Comparison of ENCODE assay signal across 8 cellular contexts in the genomic region with DNA sequence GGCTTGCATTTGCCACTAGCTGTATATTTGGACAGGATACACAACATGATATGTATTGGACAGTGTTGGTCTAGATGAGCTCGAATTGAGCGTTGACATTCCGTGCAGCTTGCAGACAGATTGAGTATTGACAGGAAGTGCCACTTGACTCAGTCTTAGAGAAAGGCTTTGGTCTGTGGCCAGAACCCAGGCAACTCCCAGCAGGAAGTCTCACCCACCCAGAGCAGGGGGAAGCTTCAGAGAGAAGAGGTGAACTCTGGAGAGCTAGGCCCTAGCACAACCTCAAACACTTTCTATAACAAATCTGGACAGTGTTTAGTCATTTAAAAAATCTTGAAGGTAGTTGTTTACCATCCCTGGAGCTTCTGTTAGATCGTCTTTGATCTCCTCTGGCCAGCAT.
DNase-seq lines count a peak whose midpoint lies in the region; ATAC-seq and TF ChIP-seq lines count a peak whose summit lies in the region.

No MANE protein-coding gene starts in this region.

- CTCF ChIA-PET in Caco-2 (lab: Charles Lee) = no interaction called here

- H3K79me2 ChIP-seq in neural progenitor cell (ENCODE audit: low read depth) = no peaks in the 10 kb centered on the region

- H3K9me3 Mint-ChIP-seq in activated T-cell treated with anti-CD3 and anti-CD28 coated beads, Interleukin-2, amount 50 U/mL, for 72 hours = peaks cover 0 to 5% of the 10 kb centered on the region in 2 donors
- H3K9me3 Mint-ChIP-seq in neural progenitor cell (peaks cover 9% of the 10 kb centered on the region), Caco-2 (ENCODE audit: unreplicated experiment) (peaks cover 15% of the 10 kb centered on the region)

- H3K4me3 Mint-ChIP-seq in activated T-cell treated with anti-CD3 and anti-CD28 coated beads, Interleukin-2, amount 50 U/mL, for 72 hours = no peak overlapping the region
- H3K4me3 Mint-ChIP-seq in neural progenitor cell = no peak overlapping the region
- no peak overlapping the region for H3K4me3 Mint-ChIP-seq in Caco-2 (ENCODE audit: unreplicated experiment)

- H3K36me3 ChIP-seq in neural progenitor cell (no peaks in the 10 kb centered on the region), Caco-2 (ENCODE audit: control insufficient read depth, insufficient read depth, low read length) (no peaks in the 10 kb centered on the region)

- H3K9me3 ChIP-seq in neural progenitor cell (ENCODE audit: low read depth) = peaks cover 4% of the 10 kb centered on the region
- no peaks in the 10 kb centered on the region for H3K9me3 ChIP-seq in Caco-2

- peak overlapping the region; percentile 55 for H3K27ac Mint-ChIP-seq in activated T-cell treated with anti-CD3 and anti-CD28 coated beads, Interleukin-2, amount 50 U/mL, for 72 hours
- H3K27ac Mint-ChIP-seq in neural progenitor cell (no peak overlapping the region), Caco-2 (ENCODE audit: unreplicated experiment) (no peak overlapping the region)

- DNase-seq in NCI-H345 treated with DMSO at 0.1 percent for 48 hours (lab: John Stamatoyannopoulos, UW; ENCODE audit: unreplicated experiment) = peak; percentile 55
- DNase-seq in activated T-cell treated with anti-CD3 and anti-CD28 coated beads, Interleukin-2, amount 50 U/mL, for 72 hours = peak; percentile 74 to 80
- no peak for DNase-seq in neural progenitor cell (ENCODE audit: low spot score)
- DNase-seq in Caco-2 = no peak
- DNase-seq in NAMALWA (ENCODE audit: low spot score) = no peak
- no peak for DNase-seq in cerebellum (ENCODE audit: low spot score)

- H3K4me1 Mint-ChIP-seq in activated T-cell treated with anti-CD3 and anti-CD28 coated beads, Interleukin-2, amount 50 U/mL, for 72 hours (ENCODE audit: low read depth) = peaks cover 7% of the 10 kb centered on the region
- peaks cover 2% of the 10 kb centered on the region for H3K4me1 Mint-ChIP-seq in neural progenitor cell
- H3K4me1 Mint-ChIP-seq in Caco-2 (ENCODE audit: low read depth, unreplicated experiment) = peaks cover 13% of the 10 kb centered on the region

- peak overlapping the region; percentile 6 for H2AFZ ChIP-seq in neural progenitor cell (replicated peaks)

- H3K4me2 ChIP-seq in neural progenitor cell = no peak overlapping the region

- ATAC-seq in GM18868 (IDR thresholded peaks at IDR 0.05; ENCODE audit: unreplicated experiment) (peak; percentile 98), HG02870 (IDR thresholded peaks at IDR 0.05; ENCODE audit: unreplicated experiment) (peak; percentile 91)
- peak; percentile 100 for ATAC-seq in activated T-cell treated with anti-CD3 and anti-CD28 coated beads, Interleukin-2, amount 50 U/mL, for 72 hours (replicated peaks in 1 of 2)

- H3K27me3 ChIP-seq in neural progenitor cell = no peaks in the 10 kb centered on the region
- H3K27me3 ChIP-seq in Caco-2 (replicated peaks; ENCODE audit: control insufficient read depth, insufficient read depth, low read length) = no peaks in the 10 kb centered on the region

- H3K4me3 ChIP-seq in neural progenitor cell (no peak overlapping the region), Caco-2 (ENCODE audit: low read depth, low read length) (no peak overlapping the region)

- H3K4me1 ChIP-seq in neural progenitor cell = peaks cover 10% of the 10 kb centered on the region
- peaks cover 8% of the 10 kb centered on the region; the same call in 1 of the 2 replicates for H3K4me1 ChIP-seq in Caco-2

- BruUV-seq in Caco-2 (replicated peaks; lab: Mats Ljungman, UMichigan) = no TSS peak

- peaks cover 0 to 6% of the 10 kb centered on the region in 2 donors for H3K36me3 Mint-ChIP-seq in activated T-cell treated with anti-CD3 and anti-CD28 coated beads, Interleukin-2, amount 50 U/mL, for 72 hours (ENCODE audit: insufficient read depth in 2 of 2)
- H3K36me3 Mint-ChIP-seq in neural progenitor cell = no peaks in the 10 kb centered on the region
- H3K36me3 Mint-ChIP-seq in Caco-2 (ENCODE audit: insufficient read depth, unreplicated experiment) = peaks cover 8% of the 10 kb centered on the region

- no peaks in the 10 kb centered on the region for H3K27me3 Mint-ChIP-seq in activated T-cell treated with anti-CD3 and anti-CD28 coated beads, Interleukin-2, amount 50 U/mL, for 72 hours (ENCODE audit: low read depth)
- H3K27me3 Mint-ChIP-seq in neural progenitor cell (ENCODE audit: insufficient read depth, low read depth) = peaks cover 5% of the 10 kb centered on the region
- H3K27me3 Mint-ChIP-seq in Caco-2 (ENCODE audit: insufficient read depth, unreplicated experiment) = no peaks in the 10 kb centered on the region

- no peak overlapping the region for H3K27ac ChIP-seq in neural progenitor cell

- no peaks in the 10 kb centered on the region for H3F3A ChIP-seq in neural progenitor cell (ENCODE audit: low read depth)

- intact Hi-C loops in Caco-2 (cut with micrococcal nuclease; ENCODE audit: unreplicated experiment) = no loop called here

- H4K20me1 ChIP-seq in neural progenitor cell (ENCODE audit: low read depth) = no peaks in the 10 kb centered on the region

- no peak overlapping the region for H3K9ac ChIP-seq in neural progenitor cell

- TF ChIP-seq CTCF in neural progenitor cell (IDR thresholded peaks at IDR 0.05) (no peak), Caco-2 (IDR thresholded peaks at IDR 0.05; ENCODE audit: insufficient read depth in 1 of 2, low read depth in 1 of 2, low read length in 1 of 2, severe bottlenecking in 1 of 2, unreplicated experiment in 1 of 2) (no peak)

- POLR2A ChIA-PET in Caco-2 (lab: Charles Lee) = no interaction called here

Comparison
In these comparisons a context has a peak if more than half of its experiments do, and no peak if none do; other contexts are left out.
1. DNase-seq: peak in NCI-H345 treated with DMSO at 0.1 percent for 48 hours (single experiment) and activated T-cell treated with anti-CD3 and anti-CD28 coated beads, Interleukin-2, amount 50 U/mL, for 72 hours (2 of 2); none in neural progenitor cell (single experiment), Caco-2 (0 of 2), NAMALWA (single experiment) and cerebellum (single experiment).
2. Peak in every context shown above with its lines, with median percentiles within 50 percentile points of each other: ATAC-seq.